ENCODE assay signal across 1 cellular context in the genomic region with DNA sequence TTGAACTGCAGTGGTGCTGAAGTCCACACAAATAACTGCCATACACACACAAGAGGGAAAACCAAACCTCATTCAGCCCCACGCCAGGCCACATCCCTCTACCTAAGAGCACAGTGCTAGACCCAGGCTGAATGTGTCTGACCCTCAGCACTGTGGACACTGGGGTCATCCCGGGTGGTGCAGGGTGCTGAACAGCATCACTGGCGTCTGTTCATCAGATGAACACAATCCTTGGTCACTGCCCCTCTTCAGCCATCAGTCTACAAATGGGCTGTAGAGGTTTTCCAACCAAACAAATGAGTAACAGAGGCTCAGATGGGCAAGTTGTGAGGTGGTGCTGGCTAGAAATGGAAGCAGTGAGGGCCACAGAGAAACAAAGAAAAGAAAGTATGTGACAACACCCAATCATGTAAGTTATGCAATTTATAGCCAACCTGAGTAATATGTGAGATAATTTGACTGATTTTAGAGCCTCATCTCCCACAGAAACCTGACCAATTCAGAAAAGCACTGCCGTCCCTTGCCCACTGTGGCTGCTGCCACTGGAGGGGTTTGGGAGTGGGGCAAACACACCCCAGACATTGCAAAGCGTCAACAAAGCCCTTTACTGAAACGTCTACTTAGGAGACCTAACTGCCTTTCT.
A peak's percentile ranks its signal among the peaks of the same experiment; 100 is the strongest.
TF ChIP-seq lines count a peak whose summit lies in the region.

No MANE protein-coding gene starts in this region.

TF ChIP-seq in H1, 55 proteins besides CTCF, POLR2A, EP300 and RAD21:
- TF ChIP-seq TBP (IDR thresholded peaks at IDR 0.05; ENCODE audit: low read depth, low read length) (no peak), MAX (IDR thresholded peaks at IDR 0.05) (no peak), MAFK (IDR thresholded peaks at IDR 0.05; ENCODE audit: low read depth, low read length) (no peak), POLR2AphosphoS5 (IDR thresholded peaks at IDR 0.05; ENCODE audit: low read depth, low read length) (peak; percentile 16; the same call in 1 of the 2 replicates)
